1 cellular context compared by ENCODE assay signal in the genomic region with DNA sequence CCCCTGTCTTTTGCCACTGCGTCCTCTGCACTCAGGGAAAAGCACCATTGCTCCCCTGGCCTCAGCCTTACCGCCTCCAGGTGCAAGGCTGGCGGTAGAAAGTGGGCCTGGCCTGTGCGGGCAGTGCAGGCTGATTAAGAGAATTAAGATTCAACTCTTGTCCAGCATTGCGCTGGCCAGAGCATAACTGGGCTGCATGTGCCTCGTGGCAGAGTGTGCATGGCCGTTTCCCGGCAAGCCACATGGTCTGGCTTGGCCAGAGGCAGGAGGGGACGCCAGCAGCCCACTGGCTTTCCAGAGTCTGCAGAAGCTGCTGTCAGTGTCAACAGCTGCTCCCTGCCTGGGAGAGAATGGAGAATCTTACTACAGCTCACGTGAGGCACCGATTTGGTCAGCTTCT.
TF ChIP-seq lines count a peak whose summit lies in the region.

No MANE protein-coding gene starts in this region.

TF ChIP-seq in GM23338, 12 proteins besides CTCF, POLR2A, EP300 and RAD21 (continued from another document):
- TF ChIP-seq, protein P1, sequence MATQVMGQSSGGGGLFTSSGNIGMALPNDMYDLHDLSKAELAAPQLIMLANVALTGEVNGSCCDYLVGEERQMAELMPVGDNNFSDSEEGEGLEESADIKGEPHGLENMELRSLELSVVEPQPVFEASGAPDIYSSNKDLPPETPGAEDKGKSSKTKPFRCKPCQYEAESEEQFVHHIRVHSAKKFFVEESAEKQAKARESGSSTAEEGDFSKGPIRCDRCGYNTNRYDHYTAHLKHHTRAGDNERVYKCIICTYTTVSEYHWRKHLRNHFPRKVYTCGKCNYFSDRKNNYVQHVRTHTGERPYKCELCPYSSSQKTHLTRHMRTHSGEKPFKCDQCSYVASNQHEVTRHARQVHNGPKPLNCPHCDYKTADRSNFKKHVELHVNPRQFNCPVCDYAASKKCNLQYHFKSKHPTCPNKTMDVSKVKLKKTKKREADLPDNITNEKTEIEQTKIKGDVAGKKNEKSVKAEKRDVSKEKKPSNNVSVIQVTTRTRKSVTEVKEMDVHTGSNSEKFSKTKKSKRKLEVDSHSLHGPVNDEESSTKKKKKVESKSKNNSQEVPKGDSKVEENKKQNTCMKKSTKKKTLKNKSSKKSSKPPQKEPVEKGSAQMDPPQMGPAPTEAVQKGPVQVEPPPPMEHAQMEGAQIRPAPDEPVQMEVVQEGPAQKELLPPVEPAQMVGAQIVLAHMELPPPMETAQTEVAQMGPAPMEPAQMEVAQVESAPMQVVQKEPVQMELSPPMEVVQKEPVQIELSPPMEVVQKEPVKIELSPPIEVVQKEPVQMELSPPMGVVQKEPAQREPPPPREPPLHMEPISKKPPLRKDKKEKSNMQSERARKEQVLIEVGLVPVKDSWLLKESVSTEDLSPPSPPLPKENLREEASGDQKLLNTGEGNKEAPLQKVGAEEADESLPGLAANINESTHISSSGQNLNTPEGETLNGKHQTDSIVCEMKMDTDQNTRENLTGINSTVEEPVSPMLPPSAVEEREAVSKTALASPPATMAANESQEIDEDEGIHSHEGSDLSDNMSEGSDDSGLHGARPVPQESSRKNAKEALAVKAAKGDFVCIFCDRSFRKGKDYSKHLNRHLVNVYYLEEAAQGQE (IDR thresholded peaks at IDR 0.05; ENCODE audit: unreplicated experiment): no peak
- no peak for TF ChIP-seq NANOG (IDR thresholded peaks at IDR 0.05; ENCODE audit: borderline replicate concordance)
- no peak for TF ChIP-seq ZNF114 (CRISPR knock-in tag; IDR thresholded peaks at IDR 0.05)
- no peak for TF ChIP-seq STAT1 (IDR thresholded peaks at IDR 0.05; ENCODE audit: unreplicated experiment)
- TF ChIP-seq ZNF331 (CRISPR knock-in tag; IDR thresholded peaks at IDR 0.05; ENCODE audit: low read depth): no peak
- TF ChIP-seq EZH2phosphoT487 (IDR thresholded peaks at IDR 0.05; ENCODE audit: unreplicated experiment): no peak
- no peak for TF ChIP-seq CREB1 (CRISPR knock-in tag; IDR thresholded peaks at IDR 0.05; ENCODE audit: low read depth)
- TF ChIP-seq, protein P2, sequence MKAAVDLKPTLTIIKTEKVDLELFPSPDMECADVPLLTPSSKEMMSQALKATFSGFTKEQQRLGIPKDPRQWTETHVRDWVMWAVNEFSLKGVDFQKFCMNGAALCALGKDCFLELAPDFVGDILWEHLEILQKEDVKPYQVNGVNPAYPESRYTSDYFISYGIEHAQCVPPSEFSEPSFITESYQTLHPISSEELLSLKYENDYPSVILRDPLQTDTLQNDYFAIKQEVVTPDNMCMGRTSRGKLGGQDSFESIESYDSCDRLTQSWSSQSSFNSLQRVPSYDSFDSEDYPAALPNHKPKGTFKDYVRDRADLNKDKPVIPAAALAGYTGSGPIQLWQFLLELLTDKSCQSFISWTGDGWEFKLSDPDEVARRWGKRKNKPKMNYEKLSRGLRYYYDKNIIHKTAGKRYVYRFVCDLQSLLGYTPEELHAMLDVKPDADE (IDR thresholded peaks at IDR 0.05): no peak
- TF ChIP-seq JUNB (IDR thresholded peaks at IDR 0.05; ENCODE audit: unreplicated experiment): no peak
- TF ChIP-seq POLR2AphosphoS5 (IDR thresholded peaks at IDR 0.05; ENCODE audit: low read depth): no peak
